Comparison of ENCODE assay signal across 13 cellular contexts in genomic region chr2:157722580-157723234, GRCh38.
DNase-seq lines count a peak whose midpoint lies in the region; ATAC-seq, FAIRE-seq and TF ChIP-seq lines count a peak whose summit lies in the region.
"Had no signal": no experiment of that assay in that cellular context is flagged by ENCODE, and none has a peak within 500 bp of the region (broad histone marks: within the 10 kb centered on the region; RNA-seq: fewer than 3 reads in every experiment).

No MANE protein-coding gene starts in this region.

- H3K4me1 ChIP-seq in HepG2 (ENCODE audit: insufficient read depth, low read length) (no peaks in the 10 kb centered on the region), right lobe of liver (no peaks in the 10 kb centered on the region)
- H3K4me1 ChIP-seq: tibial nerve had no signal

- no peak for TF ChIP-seq EP300 in HepG2 (IDR thresholded peaks at IDR 0.05; ENCODE audit: low read depth in 2 of 2, low read length in 2 of 2)
- TF ChIP-seq EP300 in HepG2 (CRISPR knock-in tag; IDR thresholded peaks at IDR 0.05; ENCODE audit: borderline replicate concordance), result no peak

- no peaks in the 10 kb centered on the region for H3K79me2 ChIP-seq in HepG2 (ENCODE audit: insufficient read depth, low read length)

- H2AFZ ChIP-seq in HepG2 (ENCODE audit: low read length), result no peak overlapping the region

- TF ChIP-seq POLR2A in HepG2 (IDR thresholded peaks at IDR 0.05; ENCODE audit: insufficient read depth in 1 of 2, low read depth in 2 of 2, low read length in 2 of 2) (no peak), right lobe of liver (IDR thresholded peaks at IDR 0.05) (no peak)

- H3K9me3 ChIP-seq in HepG2 (ENCODE audit: low read length) (peaks cover 25% of the 10 kb centered on the region), right lobe of liver (peaks cover 0 to 11% (median 1%) of the 10 kb centered on the region in 4 donors)

- in situ Hi-C loops in HepG2 (cut with HindIII; ENCODE audit: extremely low pct_ligation_motif_present, low pct_unique_long_range_greater_than_20kb), result no loop called here

- H3K27me3 ChIP-seq in HepG2 (ENCODE audit: control insufficient read depth in 1 of 2, insufficient read depth in 2 of 2, low read length in 2 of 2) (no peaks in the 10 kb centered on the region), right lobe of liver (no peaks in the 10 kb centered on the region)
- H3K27me3 ChIP-seq: tibial nerve had no signal

- H4K20me1 ChIP-seq in HepG2 (ENCODE audit: insufficient read depth, low read length), result no peaks in the 10 kb centered on the region

- intact Hi-C loops in HepG2 (cut with micrococcal nuclease; ENCODE audit: unreplicated experiment) (no loop called here), right lobe of liver (cut with DNase I) (no loop called here), left ventricle myocardium superior (cut with micrococcal nuclease) (no loop called here)

- DNase-seq in HepG2 (ENCODE audit: low spot score) (no peak), right lobe of liver (no peak), NCI-H226 (peak; percentile 9), cardiac fibroblast (ENCODE audit: low read depth in 2 of 2) (peak; percentile 11 to 17), left ventricle myocardium superior (no peak), HTR-8/SVneo (ENCODE audit: insufficient read length, low spot score) (no peak), AG20443 (ENCODE audit: low spot score) (no peak), Ammon's horn (ENCODE audit: low spot score) (no peak)
- DNase-seq: kidney, NCI-H2081 treated with DMSO at 0.1 percent for 48 hours, nephron progenitor cell, WERI-Rb-1 had no signal

- ATAC-seq in HepG2 (no peak), right lobe of liver (no peak), left ventricle myocardium superior (no peak)

- no peak for TF ChIP-seq RAD21 in HepG2 (CRISPR knock-in tag; IDR thresholded peaks at IDR 0.05)

- H3K36me3 ChIP-seq in HepG2 (replicated peaks in 1 of 2; ENCODE audit: control insufficient read depth in 1 of 2, insufficient read depth in 2 of 2, low read length in 2 of 2), result no peaks in the 10 kb centered on the region
- peaks cover 0 to 4% (median 0%) of the 10 kb centered on the region in 4 donors for H3K36me3 ChIP-seq in right lobe of liver
- H3K36me3 ChIP-seq: WERI-Rb-1 had no signal

- 88% methylated on average over 3 of the region's 3 CpGs for WGBS in HepG2 (ENCODE audit: low lambda C conversion rate)
- WGBS in right lobe of liver (ENCODE audit: insufficient coverage, low coverage, low lambda C conversion rate, missing lambda C conversion rate), result 82% methylated on average over 3 of the region's 3 CpGs

- POLR2A ChIA-PET in HepG2 (lab: Yijun Ruan, JAX), result no interaction called here

- TF ChIP-seq CTCF in HepG2 (CRISPR knock-in tag; IDR thresholded peaks at IDR 0.05), result no peak
- no peak for TF ChIP-seq CTCF in right lobe of liver (IDR thresholded peaks at IDR 0.05)
- no peak for TF ChIP-seq CTCF in cardiac fibroblast (IDR thresholded peaks at IDR 0.05; ENCODE audit: low read depth, low read length)

- FAIRE-seq in HepG2 (lab: Jason Lieb, UNC), result no peak
- no peak for FAIRE-seq in HTR-8/SVneo (lab: Jason Lieb, UNC)

- no peak overlapping the region for H3K27ac ChIP-seq in HepG2 (ENCODE audit: extremely low read length, insufficient read depth, low read length)
- no peak overlapping the region for H3K27ac ChIP-seq in right lobe of liver
- H3K27ac ChIP-seq: tibial nerve, WERI-Rb-1 had no signal

- H3K9ac ChIP-seq in HepG2 (ENCODE audit: insufficient read depth, low read depth, low read length), result no peak overlapping the region

- BruUV-seq in HepG2 (replicated peaks; lab: Mats Ljungman, UMichigan), result no TSS peak

- H3K4me3 ChIP-seq in HepG2 (replicated peaks in 1 of 3; ENCODE audit: insufficient read depth in 1 of 3, low read depth in 2 of 3, low read length in 3 of 3) (no peak overlapping the region), right lobe of liver (no peak overlapping the region), cardiac fibroblast (replicated peaks in 1 of 2; ENCODE audit: low read depth in 2 of 2, low read length in 2 of 2) (no peak overlapping the region)
- H3K4me3 ChIP-seq: tibial nerve had no signal

- CTCF ChIA-PET in HepG2 (lab: Yijun Ruan, JAX; ENCODE audit: low intra/inter-chr PET ratio, low total read pairs), result no interaction called here

- H3K4me2 ChIP-seq in HepG2 (ENCODE audit: low read depth, low read length), result no peak overlapping the region

TF ChIP-seq in HepG2, 621 proteins besides CTCF, POLR2A, EP300 and RAD21:
- peak; percentile 100 for TF ChIP-seq ZNF317 (CRISPR knock-in tag; IDR thresholded peaks at IDR 0.05)
- TF ChIP-seq ZNF644 (CRISPR knock-in tag; IDR thresholded peaks at IDR 0.05; ENCODE audit: low read depth), result no peak
- TF ChIP-seq ZNF280D (CRISPR knock-in tag; IDR thresholded peaks at IDR 0.05), result 0 out of 2 replicates have a peak, but pooled peaks have one; percentile 35

Comparison
In these comparisons a context has a peak if more than half of its experiments do, and no peak if none do; other contexts are left out.
1. DNase-seq: peak in NCI-H226 (single experiment) and cardiac fibroblast (2 of 2); none in HepG2 (single experiment), right lobe of liver (0 of 3), left ventricle myocardium superior (single experiment), HTR-8/SVneo (single experiment), AG20443 (single experiment) and Ammon's horn (single experiment).